In the genomic region with DNA sequence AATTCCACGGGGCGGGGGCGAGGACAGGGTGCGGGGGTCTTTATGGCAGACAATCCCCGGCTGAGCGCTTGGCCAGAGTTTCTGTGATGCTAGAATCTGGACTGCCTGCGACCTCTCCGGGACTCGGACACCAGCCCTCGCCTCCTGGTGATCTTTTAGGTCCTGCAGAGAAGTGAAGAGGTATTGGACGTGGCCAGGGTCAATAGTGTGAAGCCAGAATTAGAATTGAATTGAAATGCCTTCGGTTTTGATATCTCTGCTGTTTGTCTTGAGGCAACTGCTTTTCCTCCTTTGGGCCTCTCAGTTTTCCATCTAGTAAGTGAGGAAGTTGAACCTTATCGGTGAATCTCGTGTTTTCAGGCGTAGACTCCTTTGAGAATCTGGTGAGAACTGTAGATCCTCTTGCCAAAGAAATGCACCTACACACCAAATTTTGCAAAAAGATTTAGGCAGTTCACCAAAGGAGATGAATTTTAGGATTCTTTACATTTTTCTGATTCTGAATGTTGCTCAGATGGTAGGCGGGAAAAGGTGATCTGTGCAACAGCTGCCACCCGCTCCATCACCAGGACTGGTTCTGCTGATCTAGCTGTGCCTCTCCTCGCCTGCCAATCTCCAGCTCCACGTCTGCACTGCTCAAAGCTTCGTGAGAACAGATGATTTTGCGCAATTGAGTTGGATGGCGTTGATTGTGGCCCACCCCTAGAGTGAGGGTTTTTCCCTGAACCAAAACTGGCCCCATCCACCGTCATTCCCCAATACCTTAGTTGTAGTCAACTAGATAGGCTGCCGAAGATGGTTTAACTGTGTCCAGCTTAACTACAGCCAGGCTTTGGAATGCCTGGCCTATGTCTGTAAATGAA, we compare ENCODE assay signal across 8 cellular contexts. TPM values are rescaled to one million over a fixed set of nuclear protein-coding genes. Genes with fewer than 3 reads are reported as not detected.
DNase-seq lines count a peak whose midpoint lies in the region; ATAC-seq and TF ChIP-seq lines count a peak whose summit lies in the region.

No MANE protein-coding gene starts in this region.

- H3K9me3 Mint-ChIP-seq in chondrocyte (ENCODE audit: low read depth), result no peaks in the 10 kb centered on the region

- H3K4me3 Mint-ChIP-seq in chondrocyte (ENCODE audit: unreplicated experiment), result peak overlapping the region; percentile 100

- intact Hi-C loops in upper lobe of right lung (cut with DNase I), result loop anchor here (10.0 kb wide), 1 partner anchor 173 kb away; no protein-coding TSS in a partner anchor

- peak overlapping the region; percentile 94 for H3K4me3 ChIP-seq in OCI-LY3 (ENCODE audit: low read length)
- H3K4me3 ChIP-seq in mesodermal cell (ENCODE audit: extremely low read depth, insufficient read depth, low read length, poor library complexity, severe bottlenecking), result peak overlapping the region; percentile 80
- peak overlapping the region; percentile 77 for H3K4me3 ChIP-seq in upper lobe of right lung

- H3K36me3 Mint-ChIP-seq in chondrocyte (ENCODE audit: low read depth), result peaks cover 4% of the 10 kb centered on the region

- peak overlapping the region; percentile 75 for H2AFZ ChIP-seq in OCI-LY3 (ENCODE audit: low read depth, low read length)

- peak overlapping the region; percentile 100 for H3K27ac Mint-ChIP-seq in chondrocyte (ENCODE audit: unreplicated experiment)

- peak; percentile 8 for ATAC-seq in GM18517 (IDR thresholded peaks at IDR 0.05; ENCODE audit: unreplicated experiment)
- no peak for ATAC-seq in upper lobe of right lung
- no peak for ATAC-seq in HG03108 (IDR thresholded peaks at IDR 0.05; ENCODE audit: unreplicated experiment)

- no peaks in the 10 kb centered on the region for H3K27me3 ChIP-seq in OCI-LY3 (ENCODE audit: low read depth, low read length)
- no peaks in the 10 kb centered on the region for H3K27me3 ChIP-seq in upper lobe of right lung

- DNase-seq in AG20443 (ENCODE audit: low spot score) (peak; percentile 36), chondrocyte (ENCODE audit: low spot score) (no peak), upper lobe of right lung (no peak), GM20000 (ENCODE audit: low spot score) (no peak)

- H3K27me3 Mint-ChIP-seq in chondrocyte (ENCODE audit: low read depth), result no peaks in the 10 kb centered on the region

- no peaks in the 10 kb centered on the region for H3K9me3 ChIP-seq in OCI-LY3 (ENCODE audit: insufficient read depth, low read length)
- H3K9me3 ChIP-seq in mesodermal cell (ENCODE audit: control insufficient read depth, low read length), result no peaks in the 10 kb centered on the region
- H3K9me3 ChIP-seq in upper lobe of right lung, result no peaks in the 10 kb centered on the region

- peak overlapping the region; percentile 84 for H3K4me2 ChIP-seq in OCI-LY3 (ENCODE audit: low read length)

- H3K27ac ChIP-seq in OCI-LY3 (ENCODE audit: low read length), result peak overlapping the region; percentile 50
- peak overlapping the region; percentile 98 for H3K27ac ChIP-seq in mesodermal cell (ENCODE audit: low read depth, low read length, severe bottlenecking)
- peak overlapping the region; percentile 94 for H3K27ac ChIP-seq in upper lobe of right lung

- peak overlapping the region; percentile 74 for H3K9ac ChIP-seq in OCI-LY3 (ENCODE audit: low read length)

- peaks cover 6% of the 10 kb centered on the region for H3K36me3 ChIP-seq in OCI-LY3 (replicated peaks; ENCODE audit: low read depth, low read length)
- H3K36me3 ChIP-seq in mesodermal cell (ENCODE audit: control insufficient read depth, insufficient read depth, low read length), result peaks cover 4% of the 10 kb centered on the region
- H3K36me3 ChIP-seq in upper lobe of right lung, result peaks cover 3% of the 10 kb centered on the region

- peaks cover 36% of the 10 kb centered on the region for H4K20me1 ChIP-seq in OCI-LY3 (ENCODE audit: insufficient read depth, low read length)

- H3K4me1 Mint-ChIP-seq in chondrocyte (ENCODE audit: low read depth), result peaks cover 54% of the 10 kb centered on the region

- no peak for TF ChIP-seq CTCF in OCI-LY3 (IDR thresholded peaks at IDR 0.05; ENCODE audit: low read depth, low read length)
- peak; percentile 19 for TF ChIP-seq CTCF in chondrocyte (IDR thresholded peaks at IDR 0.05)
- no peak for TF ChIP-seq CTCF in upper lobe of right lung (IDR thresholded peaks at IDR 0.05)
- TF ChIP-seq CTCF in GM20000 (IDR thresholded peaks at IDR 0.05; ENCODE audit: extremely low read depth, missing control alignments), result no peak

- WGBS in mesodermal cell (ENCODE audit: insufficient coverage in 2 of 2), 2 experiments, result 25 to 27% methylated on average over 18 to 19 of the region's 24 CpGs

- peaks cover 53% of the 10 kb centered on the region for H3K79me2 ChIP-seq in OCI-LY3 (ENCODE audit: low read length)

- H3K4me1 ChIP-seq in OCI-LY3 (ENCODE audit: low read length) (peaks cover 30% of the 10 kb centered on the region), mesodermal cell (ENCODE audit: control insufficient read depth, insufficient read depth, low read length, poor library complexity, severe bottlenecking) (peaks cover 17% of the 10 kb centered on the region), upper lobe of right lung (peaks cover 37% of the 10 kb centered on the region)

RNA-seq across cellular contexts. Expression of a gene that starts 0.8 kb away (rescaled TPM):
- total RNA-seq in chondrocyte (30.3 to 33.0 TPM (median 31.5 TPM) in 3 replicates), upper lobe of right lung (29.6 TPM)
- polyA plus RNA-seq in mesodermal cell (2013, experiment 1 of 2), result 40.1 TPM
- 38.7 TPM for polyA plus RNA-seq in mesodermal cell (2013, experiment 2 of 2)

RNA-seq across cellular contexts. Expression of a gene that starts 24.4 kb away (rescaled TPM):
- total RNA-seq in chondrocyte (46.6 to 75.9 TPM (median 71.2 TPM) in 3 replicates), upper lobe of right lung (7.9 TPM)
- polyA plus RNA-seq in mesodermal cell (2013, experiment 1 of 2), result 5.5 TPM
- 5.6 TPM for polyA plus RNA-seq in mesodermal cell (2013, experiment 2 of 2)

RNA-seq across cellular contexts. Expression of a gene that starts 35.7 kb away (rescaled TPM):
- total RNA-seq in chondrocyte (not detected in 3 replicates), upper lobe of right lung (not detected)
- polyA plus RNA-seq in mesodermal cell (2013, experiment 1 of 2), result 5.6 TPM
- polyA plus RNA-seq in mesodermal cell (2013, experiment 2 of 2), result 3.5 TPM
